Comparison of ENCODE assay signal across 1 cellular context in genomic region chr16:68792465-68793324, GRCh38.
TF ChIP-seq lines count a peak whose summit lies in the region.

No MANE protein-coding gene starts in this region.

TF ChIP-seq in HepG2, 621 proteins besides CTCF, POLR2A, EP300 and RAD21 (continued from another document and continues in another):
- TF ChIP-seq, protein P1, sequence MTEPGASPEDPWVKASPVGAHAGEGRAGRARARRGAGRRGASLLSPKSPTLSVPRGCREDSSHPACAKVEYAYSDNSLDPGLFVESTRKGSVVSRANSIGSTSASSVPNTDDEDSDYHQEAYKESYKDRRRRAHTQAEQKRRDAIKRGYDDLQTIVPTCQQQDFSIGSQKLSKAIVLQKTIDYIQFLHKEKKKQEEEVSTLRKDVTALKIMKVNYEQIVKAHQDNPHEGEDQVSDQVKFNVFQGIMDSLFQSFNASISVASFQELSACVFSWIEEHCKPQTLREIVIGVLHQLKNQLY (CRISPR knock-in tag; IDR thresholded peaks at IDR 0.05), result peak; percentile 99
- TF ChIP-seq KMT2B (CRISPR knock-in tag; IDR thresholded peaks at IDR 0.05) (no peak), IRF9 (CRISPR knock-in tag; IDR thresholded peaks at IDR 0.05; ENCODE audit: borderline replicate concordance) (no peak), ZSCAN5A (CRISPR knock-in tag; IDR thresholded peaks at IDR 0.05; ENCODE audit: borderline replicate concordance) (peak; percentile 79; the same call in 1 of the 2 replicates), POLR2AphosphoS2 (IDR thresholded peaks at IDR 0.05; ENCODE audit: low read depth, low read length) (no peak), ZMAT5 (CRISPR knock-in tag; IDR thresholded peaks at IDR 0.05; ENCODE audit: borderline replicate concordance, low read depth) (no peak), NONO (IDR thresholded peaks at IDR 0.05) (no peak), NONO (CRISPR knock-in tag; conservative IDR thresholded peaks at IDR 0.05) (peak; percentile 79), TCF7 (IDR thresholded peaks at IDR 0.05; ENCODE audit: low read depth) (peak; percentile 92), NFE2 (CRISPR knock-in tag; IDR thresholded peaks at IDR 0.05) (0 out of 2 replicates have a peak, but pooled peaks have one; percentile 16), ZNF768 (CRISPR knock-in tag; IDR thresholded peaks at IDR 0.05) (no peak), SPEN (CRISPR knock-in tag; IDR thresholded peaks at IDR 0.05; ENCODE audit: low read depth) (no peak; the same call in 1 of the 2 replicates), RARA (CRISPR knock-in tag; IDR thresholded peaks at IDR 0.05) (peak; percentile 95), KLF11 (CRISPR knock-in tag; IDR thresholded peaks at IDR 0.05) (peak; percentile 17; the same call in 1 of the 2 replicates), PAF1 (CRISPR knock-in tag; IDR thresholded peaks at IDR 0.05) (no peak), ZGPAT (CRISPR knock-in tag; IDR thresholded peaks at IDR 0.05) (peak; percentile 95; the same call in 1 of the 2 replicates), RNF2 (conservative IDR thresholded peaks at IDR 0.05; ENCODE audit: low read depth) (0 out of 2 replicates have a peak, but pooled peaks have one; percentile 56), ZNF30 (CRISPR knock-in tag; IDR thresholded peaks at IDR 0.05) (no peak), ARNTL (CRISPR knock-in tag; IDR thresholded peaks at IDR 0.05) (peak; percentile 97), ZNF772 (CRISPR knock-in tag; IDR thresholded peaks at IDR 0.05) (peak; percentile 26; the same call in 1 of the 2 replicates), MXD4 (CRISPR knock-in tag; IDR thresholded peaks at IDR 0.05) (peak; percentile 49; the same call in 1 of the 2 replicates), ZNF326 (CRISPR knock-in tag; IDR thresholded peaks at IDR 0.05; ENCODE audit: borderline replicate concordance) (no peak), CREB1 (IDR thresholded peaks at IDR 0.05) (no peak), CREB1 (CRISPR knock-in tag; IDR thresholded peaks at IDR 0.05) (peak; percentile 74), CERS6 (CRISPR knock-in tag; IDR thresholded peaks at IDR 0.05) (no peak), ZNF777 (CRISPR knock-in tag; IDR thresholded peaks at IDR 0.05) (0 out of 2 replicates have a peak, but pooled peaks have one; percentile 29), ZBTB33 (CRISPR knock-in tag; IDR thresholded peaks at IDR 0.05) (no peak; the same call in 1 of the 2 replicates), YY1 (IDR thresholded peaks at IDR 0.05; ENCODE audit: insufficient read depth, insufficient replicate concordance, low read depth, low read length) (peak; percentile 27), HDAC2 (CRISPR knock-in tag; IDR thresholded peaks at IDR 0.05) (peak; percentile 79), AKNA (CRISPR knock-in tag; IDR thresholded peaks at IDR 0.05; ENCODE audit: borderline replicate concordance) (peak; percentile 46; the same call in 1 of the 2 replicates)
- TF ChIP-seq, protein P2, sequence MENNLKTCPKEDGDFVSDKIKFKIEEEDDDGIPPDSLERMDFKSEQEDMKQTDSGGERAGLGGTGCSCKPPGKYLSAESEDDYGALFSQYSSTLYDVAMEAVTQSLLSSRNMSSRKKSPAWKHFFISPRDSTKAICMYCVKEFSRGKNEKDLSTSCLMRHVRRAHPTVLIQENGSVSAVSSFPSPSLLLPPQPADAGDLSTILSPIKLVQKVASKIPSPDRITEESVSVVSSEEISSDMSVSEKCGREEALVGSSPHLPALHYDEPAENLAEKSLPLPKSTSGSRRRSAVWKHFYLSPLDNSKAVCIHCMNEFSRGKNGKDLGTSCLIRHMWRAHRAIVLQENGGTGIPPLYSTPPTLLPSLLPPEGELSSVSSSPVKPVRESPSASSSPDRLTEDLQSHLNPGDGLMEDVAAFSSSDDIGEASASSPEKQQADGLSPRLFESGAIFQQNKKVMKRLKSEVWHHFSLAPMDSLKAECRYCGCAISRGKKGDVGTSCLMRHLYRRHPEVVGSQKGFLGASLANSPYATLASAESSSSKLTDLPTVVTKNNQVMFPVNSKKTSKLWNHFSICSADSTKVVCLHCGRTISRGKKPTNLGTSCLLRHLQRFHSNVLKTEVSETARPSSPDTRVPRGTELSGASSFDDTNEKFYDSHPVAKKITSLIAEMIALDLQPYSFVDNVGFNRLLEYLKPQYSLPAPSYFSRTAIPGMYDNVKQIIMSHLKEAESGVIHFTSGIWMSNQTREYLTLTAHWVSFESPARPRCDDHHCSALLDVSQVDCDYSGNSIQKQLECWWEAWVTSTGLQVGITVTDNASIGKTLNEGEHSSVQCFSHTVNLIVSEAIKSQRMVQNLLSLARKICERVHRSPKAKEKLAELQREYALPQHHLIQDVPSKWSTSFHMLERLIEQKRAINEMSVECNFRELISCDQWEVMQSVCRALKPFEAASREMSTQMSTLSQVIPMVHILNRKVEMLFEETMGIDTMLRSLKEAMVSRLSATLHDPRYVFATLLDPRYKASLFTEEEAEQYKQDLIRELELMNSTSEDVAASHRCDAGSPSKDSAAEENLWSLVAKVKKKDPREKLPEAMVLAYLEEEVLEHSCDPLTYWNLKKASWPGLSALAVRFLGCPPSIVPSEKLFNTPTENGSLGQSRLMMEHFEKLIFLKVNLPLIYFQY (CRISPR knock-in tag; IDR thresholded peaks at IDR 0.05; ENCODE audit: borderline replicate concordance), result 0 out of 2 replicates have a peak, but pooled peaks have one; percentile 49
- TF ChIP-seq, protein P3, sequence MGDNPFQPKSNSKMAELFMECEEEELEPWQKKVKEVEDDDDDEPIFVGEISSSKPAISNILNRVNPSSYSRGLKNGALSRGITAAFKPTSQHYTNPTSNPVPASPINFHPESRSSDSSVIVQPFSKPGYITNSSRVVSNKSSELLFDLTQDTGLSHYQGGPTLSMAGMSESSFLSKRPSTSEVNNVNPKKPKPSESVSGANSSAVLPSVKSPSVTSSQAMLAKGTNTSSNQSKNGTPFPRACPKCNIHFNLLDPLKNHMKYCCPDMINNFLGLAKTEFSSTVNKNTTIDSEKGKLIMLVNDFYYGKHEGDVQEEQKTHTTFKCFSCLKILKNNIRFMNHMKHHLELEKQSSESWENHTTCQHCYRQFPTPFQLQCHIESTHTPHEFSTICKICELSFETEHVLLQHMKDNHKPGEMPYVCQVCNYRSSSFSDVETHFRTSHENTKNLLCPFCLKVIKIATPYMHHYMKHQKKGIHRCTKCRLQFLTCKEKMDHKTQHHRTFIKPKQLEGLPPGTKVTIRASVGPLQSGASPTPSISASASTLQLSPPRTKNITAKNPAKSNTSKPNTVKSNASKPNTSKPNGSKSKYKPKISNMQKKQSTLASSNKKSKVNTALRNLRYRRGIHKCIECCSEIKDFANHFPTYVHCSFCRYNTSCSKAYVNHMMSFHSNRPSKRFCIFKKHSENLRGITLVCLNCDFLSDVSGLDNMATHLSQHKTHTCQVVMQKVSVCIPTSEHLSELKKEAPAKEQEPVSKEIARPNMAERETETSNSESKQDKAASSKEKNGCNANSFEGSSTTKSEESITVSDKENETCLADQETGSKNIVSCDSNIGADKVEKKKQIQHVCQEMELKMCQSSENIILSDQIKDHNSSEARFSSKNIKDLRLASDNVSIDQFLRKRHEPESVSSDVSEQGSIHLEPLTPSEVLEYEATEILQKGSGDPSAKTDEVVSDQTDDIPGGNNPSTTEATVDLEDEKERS (CRISPR knock-in tag; IDR thresholded peaks at IDR 0.05), result peak; percentile 98
- TF ChIP-seq, protein P4, sequence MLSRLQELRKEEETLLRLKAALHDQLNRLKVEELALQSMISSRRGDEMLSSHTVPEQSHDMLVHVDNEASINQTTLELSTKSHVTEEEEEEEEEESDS (CRISPR knock-in tag; IDR thresholded peaks at IDR 0.05; ENCODE audit: borderline replicate concordance), result peak; percentile 73
- TF ChIP-seq, protein P5, sequence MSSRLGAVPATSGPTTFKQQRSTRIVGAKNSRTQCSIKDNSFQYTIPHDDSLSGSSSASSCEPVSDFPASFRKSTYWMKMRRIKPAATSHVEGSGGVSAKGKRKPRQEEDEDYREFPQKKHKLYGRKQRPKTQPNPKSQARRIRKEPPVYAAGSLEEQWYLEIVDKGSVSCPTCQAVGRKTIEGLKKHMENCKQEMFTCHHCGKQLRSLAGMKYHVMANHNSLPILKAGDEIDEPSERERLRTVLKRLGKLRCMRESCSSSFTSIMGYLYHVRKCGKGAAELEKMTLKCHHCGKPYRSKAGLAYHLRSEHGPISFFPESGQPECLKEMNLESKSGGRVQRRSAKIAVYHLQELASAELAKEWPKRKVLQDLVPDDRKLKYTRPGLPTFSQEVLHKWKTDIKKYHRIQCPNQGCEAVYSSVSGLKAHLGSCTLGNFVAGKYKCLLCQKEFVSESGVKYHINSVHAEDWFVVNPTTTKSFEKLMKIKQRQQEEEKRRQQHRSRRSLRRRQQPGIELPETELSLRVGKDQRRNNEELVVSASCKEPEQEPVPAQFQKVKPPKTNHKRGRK (CRISPR knock-in tag; IDR thresholded peaks at IDR 0.05), result 0 out of 2 replicates have a peak, but pooled peaks have one; percentile 16
